ENCODE assay signal across 17 cellular contexts in the genomic region with DNA sequence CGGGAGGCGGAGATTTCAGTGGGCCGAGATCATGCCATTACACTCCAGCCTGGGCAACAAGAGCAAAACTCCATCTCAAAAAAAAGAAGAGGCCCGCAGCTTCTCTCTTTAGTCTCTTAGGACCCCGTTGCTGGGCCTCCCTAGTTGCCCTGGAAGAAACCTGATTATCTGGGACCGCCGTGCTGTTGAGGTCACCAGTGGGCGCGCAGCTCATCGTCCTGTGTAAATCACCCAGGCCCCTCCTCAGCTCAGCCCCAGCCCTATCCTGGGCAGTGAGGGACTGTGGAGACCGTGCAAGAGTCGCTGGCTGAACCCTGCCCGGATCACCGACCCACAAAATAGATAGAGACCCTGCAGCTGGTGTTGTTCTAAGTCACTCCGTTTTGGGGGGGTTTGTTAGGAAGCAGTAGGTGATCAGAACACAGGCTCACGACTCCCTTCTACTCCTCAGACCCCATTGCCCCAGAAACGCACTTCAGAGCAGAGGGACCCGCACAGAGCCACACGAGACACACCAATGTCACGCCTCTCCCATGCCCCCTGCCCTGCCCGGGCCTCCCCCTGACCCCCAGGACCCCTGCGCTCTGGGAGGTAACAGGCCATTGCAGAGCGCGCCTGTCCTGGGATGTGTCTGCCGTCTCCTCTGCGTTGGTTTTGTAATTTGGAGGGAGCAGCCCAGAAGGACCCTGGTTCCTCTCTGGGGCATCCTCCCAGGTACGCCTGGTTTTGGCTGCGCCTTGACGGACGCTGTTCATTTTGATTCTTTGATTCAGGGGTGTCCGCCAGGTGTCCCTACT.
DNase-seq lines count a peak whose midpoint lies in the region; ATAC-seq, FAIRE-seq and TF ChIP-seq lines count a peak whose summit lies in the region.
"Had no signal": no experiment of that assay in that cellular context is flagged by ENCODE, and none has a peak within 500 bp of the region (broad histone marks: within the 10 kb centered on the region; RNA-seq: fewer than 3 reads in every experiment).

No MANE protein-coding gene starts in this region.

- no peak for FAIRE-seq in kidney (lab: Jason Lieb, UNC)
- FAIRE-seq: A204.1 had no signal

- H3K4me3 ChIP-seq in left ventricle myocardium inferior (no peak overlapping the region), kidney (ENCODE audit: low read length in 2 of 2) (no peak overlapping the region), sigmoid colon (no peak overlapping the region)
- H3K4me3 ChIP-seq: BLaER1 had no signal

- H3K36me3 Mint-ChIP-seq in activated naive CD8-positive, alpha-beta T cell treated with anti-CD3 and anti-CD28 coated beads for 36 hours, result no peaks in the 10 kb centered on the region
- no peaks in the 10 kb centered on the region for H3K36me3 Mint-ChIP-seq in nephron progenitor cell (ENCODE audit: low read depth)
- H3K36me3 Mint-ChIP-seq: CD8-positive, alpha-beta T cell had no signal

- H3K4me3 Mint-ChIP-seq in activated naive CD8-positive, alpha-beta T cell treated with anti-CD3 and anti-CD28 coated beads for 36 hours, result no peak overlapping the region
- no peak overlapping the region for H3K4me3 Mint-ChIP-seq in nephron progenitor cell
- H3K4me3 Mint-ChIP-seq: CD8-positive, alpha-beta T cell; H9 had no signal

- intact Hi-C loops in left ventricle myocardium inferior (cut with micrococcal nuclease) (no loop called here), left cardiac atrium (cut with DNase I) (no loop called here), kidney (cut with DNase I) (no loop called here), sigmoid colon (cut with DNase I) (no loop called here)

- no peak overlapping the region for H3K9ac ChIP-seq in kidney (ENCODE audit: low read length in 2 of 2)
- H3K9ac ChIP-seq: BLaER1 had no signal

- no peak overlapping the region for H3K27ac Mint-ChIP-seq in activated naive CD8-positive, alpha-beta T cell treated with anti-CD3 and anti-CD28 coated beads for 36 hours
- H3K27ac Mint-ChIP-seq in nephron progenitor cell, result no peak overlapping the region
- H3K27ac Mint-ChIP-seq: CD8-positive, alpha-beta T cell; H9 had no signal

- peaks cover 5% of the 10 kb centered on the region for H3K27me3 Mint-ChIP-seq in activated naive CD8-positive, alpha-beta T cell treated with anti-CD3 and anti-CD28 coated beads for 36 hours
- peaks cover 3% of the 10 kb centered on the region for H3K27me3 Mint-ChIP-seq in nephron progenitor cell (ENCODE audit: low read depth, poor library complexity)

- H3K36me3 ChIP-seq in left ventricle myocardium inferior, result no peaks in the 10 kb centered on the region
- H3K36me3 ChIP-seq in kidney (ENCODE audit: control insufficient read depth in 1 of 2, insufficient read depth in 2 of 2, low read length in 2 of 2), result no peaks in the 10 kb centered on the region
- H3K36me3 ChIP-seq in sigmoid colon, result no peaks in the 10 kb centered on the region
- H3K36me3 ChIP-seq: BLaER1 had no signal

- H3K4me1 ChIP-seq in left ventricle myocardium inferior, result no peaks in the 10 kb centered on the region
- H3K4me1 ChIP-seq in kidney (ENCODE audit: control insufficient read depth in 1 of 2, insufficient read depth in 1 of 2, low read depth in 1 of 2, low read length in 2 of 2), result peaks cover 0 to 4% of the 10 kb centered on the region in 2 donors
- peaks cover 0 to 2% (median 0%) of the 10 kb centered on the region in 4 donors for H3K4me1 ChIP-seq in sigmoid colon

- 86 to 89% methylated on average over 31 of the region's 31 CpGs for WGBS in sigmoid colon, 2 donors

- TF ChIP-seq CTCF in left ventricle myocardium inferior (IDR thresholded peaks at IDR 0.05; ENCODE audit: borderline replicate concordance) (no peak), kidney (IDR thresholded peaks at IDR 0.05; ENCODE audit: borderline replicate concordance, extremely low read depth, insufficient read depth) (no peak), sigmoid colon (IDR thresholded peaks at IDR 0.05) (no peak), nephron progenitor cell (IDR thresholded peaks at IDR 0.05) (no peak)

- no peak for TF ChIP-seq EP300 in sigmoid colon (IDR thresholded peaks at IDR 0.05)

- no peak overlapping the region for H3K27ac ChIP-seq in left ventricle myocardium inferior (replicated peaks)
- no peak overlapping the region for H3K27ac ChIP-seq in kidney (ENCODE audit: low read depth in 2 of 2, low read length in 2 of 2)
- no peak overlapping the region for H3K27ac ChIP-seq in sigmoid colon
- H3K27ac ChIP-seq: BLaER1, HL-60 had no signal

- H3K27me3 ChIP-seq in left ventricle myocardium inferior (ENCODE audit: low read depth) (peaks cover 72% of the 10 kb centered on the region), sigmoid colon (peaks cover 21 to 30% (median 23%) of the 10 kb centered on the region in 3 donors)

- H3K4me1 Mint-ChIP-seq in activated naive CD8-positive, alpha-beta T cell treated with anti-CD3 and anti-CD28 coated beads for 36 hours, result no peaks in the 10 kb centered on the region
- peaks cover 55% of the 10 kb centered on the region for H3K4me1 Mint-ChIP-seq in nephron progenitor cell

- no peak for TF ChIP-seq POLR2A in sigmoid colon (IDR thresholded peaks at IDR 0.05)

- H3K9me3 Mint-ChIP-seq in activated naive CD8-positive, alpha-beta T cell treated with anti-CD3 and anti-CD28 coated beads for 36 hours, result no peaks in the 10 kb centered on the region
- H3K9me3 Mint-ChIP-seq in nephron progenitor cell, result no peaks in the 10 kb centered on the region
- H3K9me3 Mint-ChIP-seq: CD8-positive, alpha-beta T cell; H9 had no signal

- ATAC-seq in left cardiac atrium, result no peak
- ATAC-seq: CD8-positive, alpha-beta T cell had no signal

- DNase-seq in left ventricle myocardium inferior, result peak; percentile 7
- DNase-seq in left cardiac atrium, result no peak
- DNase-seq in kidney, result peak; percentile 41
- DNase-seq in sigmoid colon, result peak; percentile 32
- DNase-seq in activated naive CD8-positive, alpha-beta T cell treated with anti-CD3 and anti-CD28 coated beads for 36 hours, result no peak
- no peak for DNase-seq in nephron progenitor cell
- no peak for DNase-seq in inferior parietal cortex (ENCODE audit: extremely low spot score)
- DNase-seq: ACHN; Calu3; CD8-positive, alpha-beta T cell; DMS79 treated with DMSO at 0.1 percent for 48 hours; GF-D8; GOT3; H9 had no signal

- H3K9me3 ChIP-seq in left ventricle myocardium inferior (replicated peaks), result peaks cover 2% of the 10 kb centered on the region
- H3K9me3 ChIP-seq in kidney (ENCODE audit: control insufficient read depth in 1 of 2, low read length in 2 of 2), result no peaks in the 10 kb centered on the region
- H3K9me3 ChIP-seq in sigmoid colon, result no peaks in the 10 kb centered on the region
- H3K9me3 ChIP-seq: BLaER1 had no signal

Comparison
In these comparisons a context has a peak if more than half of its experiments do, and no peak if none do; other contexts are left out.
1. DNase-seq: peak in left ventricle myocardium inferior (single experiment), kidney (single experiment) and sigmoid colon (single experiment); none in left cardiac atrium (single experiment), activated naive CD8-positive, alpha-beta T cell treated with anti-CD3 and anti-CD28 coated beads for 36 hours (single experiment), nephron progenitor cell (single experiment) and inferior parietal cortex (single experiment).